Comparison of ENCODE assay signal across 19 cellular contexts in the genomic region with DNA sequence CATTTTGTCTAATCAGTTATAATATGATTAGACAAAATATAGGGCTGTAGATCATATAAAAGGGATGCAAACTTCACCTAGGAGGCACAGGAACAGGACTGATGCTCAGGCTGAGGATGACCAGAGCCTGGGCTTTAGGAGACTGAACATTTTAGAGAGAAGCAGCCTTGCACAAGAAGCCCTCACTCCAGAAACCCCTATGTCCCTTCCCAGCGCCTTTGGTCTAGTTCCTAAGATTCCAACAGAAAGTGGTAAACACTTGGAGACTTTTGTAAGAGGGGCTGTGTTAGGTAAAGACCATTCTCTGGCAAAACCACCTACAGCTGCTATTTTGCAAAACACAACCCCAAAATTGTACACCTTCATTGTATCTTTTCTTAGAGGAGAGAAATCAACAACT. TPM values are rescaled to one million over a fixed set of nuclear protein-coding genes. Genes with fewer than 3 reads are reported as not detected.
DNase-seq lines count a peak whose midpoint lies in the region; ATAC-seq lines count a peak whose summit lies in the region.
"Had no signal": no experiment of that assay in that cellular context is flagged by ENCODE, and none has a peak within 500 bp of the region (broad histone marks: within the 10 kb centered on the region; RNA-seq: fewer than 3 reads in every experiment).

No MANE protein-coding gene starts in this region.

- no peak for ATAC-seq in T-helper 17 cell
- ATAC-seq in stimulated activated effector memory CD8-positive, alpha-beta T cell treated with anti-CD3 and anti-CD28 coated beads, Interleukin-12 subunit alpha, Interleukin-12 subunit beta, amount 100 ng/mL, for 72 hours, result no peak
- ATAC-seq: A549; CD8-positive, alpha-beta T cell; GM12878 had no signal

- H3K9me3 Mint-ChIP-seq in activated CD4-positive, alpha-beta T cell treated with anti-CD3 and anti-CD28 coated beads, Interleukin-2, amount 10 ng/mL, durations not matched to agents 24 days and 14 days, result no peaks in the 10 kb centered on the region
- no peaks in the 10 kb centered on the region for H3K9me3 Mint-ChIP-seq in stimulated activated effector memory CD8-positive, alpha-beta T cell treated with anti-CD3 and anti-CD28 coated beads, Interleukin-12 subunit alpha, Interleukin-12 subunit beta, amount 100 ng/mL, for 72 hours
- H3K9me3 Mint-ChIP-seq: CD4-positive, alpha-beta T cell; CD8-positive, alpha-beta T cell had no signal

- in situ Hi-C loops in G401 (cut with HindIII; ENCODE audit: low sequenced_read_pairs), result no loop called here

- H3K36me3 Mint-ChIP-seq in activated CD4-positive, alpha-beta T cell treated with anti-CD3 and anti-CD28 coated beads, Interleukin-2, amount 10 ng/mL, durations not matched to agents 24 days and 14 days (ENCODE audit: low read depth), result peaks cover 56% of the 10 kb centered on the region
- H3K36me3 Mint-ChIP-seq in T-helper 17 cell (ENCODE audit: low read depth), result peaks cover 9% of the 10 kb centered on the region
- H3K36me3 Mint-ChIP-seq in stimulated activated effector memory CD8-positive, alpha-beta T cell treated with anti-CD3 and anti-CD28 coated beads, Interleukin-12 subunit alpha, Interleukin-12 subunit beta, amount 100 ng/mL, for 72 hours, result peaks cover 83% of the 10 kb centered on the region

- intact Hi-C loops in activated CD4-positive, alpha-beta T cell treated with anti-CD3 and anti-CD28 coated beads, Interleukin-2, amount 10 ng/mL, durations not matched to agents 24 days and 14 days (cut with micrococcal nuclease), result no loop called here

- no peak overlapping the region for H3K4me3 ChIP-seq in effector memory CD4-positive, alpha-beta T cell (ENCODE audit: insufficient read depth, low read depth, low read length, poor library complexity, severe bottlenecking)
- H3K4me3 ChIP-seq: A549; BLaER1 treated with 17β-estradiol and CSF1 and Interleukin-3, amounts not matched to agents 10 nM and 100 nM; GM12878 had no signal

- no peaks in the 10 kb centered on the region for H3K9me3 ChIP-seq in T-helper 17 cell (ENCODE audit: control insufficient read depth, low read length, poor library complexity, severe bottlenecking)
- H3K9me3 ChIP-seq in effector memory CD4-positive, alpha-beta T cell (ENCODE audit: control insufficient read depth, low read length), result no peaks in the 10 kb centered on the region
- H3K9me3 ChIP-seq: A549; BLaER1 treated with 17β-estradiol and CSF1 and Interleukin-3, amounts not matched to agents 10 nM and 100 nM; Caco-2 had no signal

- H3K4me3 Mint-ChIP-seq in activated CD4-positive, alpha-beta T cell treated with anti-CD3 and anti-CD28 coated beads, Interleukin-2, amount 10 ng/mL, durations not matched to agents 24 days and 14 days, result no peak overlapping the region
- H3K4me3 Mint-ChIP-seq in T-helper 17 cell, result no peak overlapping the region
- no peak overlapping the region for H3K4me3 Mint-ChIP-seq in stimulated activated effector memory CD8-positive, alpha-beta T cell treated with anti-CD3 and anti-CD28 coated beads, Interleukin-12 subunit alpha, Interleukin-12 subunit beta, amount 100 ng/mL, for 72 hours
- H3K4me3 Mint-ChIP-seq: B cell; CD4-positive, alpha-beta T cell; CD8-positive, alpha-beta T cell had no signal

- no peak for DNase-seq in activated CD4-positive, alpha-beta T cell treated with anti-CD3 and anti-CD28 coated beads, Interleukin-2, amount 10 ng/mL, durations not matched to agents 24 days and 14 days
- DNase-seq in activated CD4-positive, alpha-beta T cell treated with anti-CD3 and anti-CD28 coated beads, Interleukin-2, amount 50 U/mL, for 1 hour, result no peak
- DNase-seq in T-helper 17 cell (no peak), G401 (ENCODE audit: low spot score) (no peak)
- DNase-seq in stimulated activated effector memory CD8-positive, alpha-beta T cell treated with anti-CD3 and anti-CD28 coated beads, Interleukin-12 subunit alpha, Interleukin-12 subunit beta, amount 100 ng/mL, for 72 hours (ENCODE audit: low spot score in 2 of 2), result no peak
- DNase-seq in effector memory CD4-positive, alpha-beta T cell, result no peak
- DNase-seq: AML-193; Caco-2; Calu3; CD4-positive, alpha-beta T cell; CD8-positive, alpha-beta T cell; DMS79 treated with DMSO at 0.1 percent for 48 hours; GDM1 had no signal

- H3K4me1 ChIP-seq in effector memory CD4-positive, alpha-beta T cell (ENCODE audit: control insufficient read depth, insufficient read depth, low read length, poor library complexity, severe bottlenecking), result no peaks in the 10 kb centered on the region
- H3K4me1 ChIP-seq: BLaER1 treated with 17β-estradiol and CSF1 and Interleukin-3, amounts not matched to agents 10 nM and 100 nM; Caco-2 had no signal

- H3K27me3 ChIP-seq in effector memory CD4-positive, alpha-beta T cell (replicated peaks; ENCODE audit: control insufficient read depth, insufficient read depth, low read length, poor library complexity, severe bottlenecking), result no peaks in the 10 kb centered on the region
- H3K27me3 ChIP-seq: BLaER1 treated with 17β-estradiol and CSF1 and Interleukin-3, amounts not matched to agents 10 nM and 100 nM had no signal

- peak overlapping the region; percentile 41 for H3K27ac Mint-ChIP-seq in activated CD4-positive, alpha-beta T cell treated with anti-CD3 and anti-CD28 coated beads, Interleukin-2, amount 10 ng/mL, durations not matched to agents 24 days and 14 days
- H3K27ac Mint-ChIP-seq in T-helper 17 cell, result peak overlapping the region; percentile 77
- peak overlapping the region; percentile 34 for H3K27ac Mint-ChIP-seq in stimulated activated effector memory CD8-positive, alpha-beta T cell treated with anti-CD3 and anti-CD28 coated beads, Interleukin-12 subunit alpha, Interleukin-12 subunit beta, amount 100 ng/mL, for 72 hours
- H3K27ac Mint-ChIP-seq: B cell; CD4-positive, alpha-beta T cell; CD8-positive, alpha-beta T cell had no signal

- H3K4me1 Mint-ChIP-seq in activated CD4-positive, alpha-beta T cell treated with anti-CD3 and anti-CD28 coated beads, Interleukin-2, amount 10 ng/mL, durations not matched to agents 24 days and 14 days, result peaks cover 1% of the 10 kb centered on the region
- peaks cover 13% of the 10 kb centered on the region for H3K4me1 Mint-ChIP-seq in T-helper 17 cell
- no peaks in the 10 kb centered on the region for H3K4me1 Mint-ChIP-seq in stimulated activated effector memory CD8-positive, alpha-beta T cell treated with anti-CD3 and anti-CD28 coated beads, Interleukin-12 subunit alpha, Interleukin-12 subunit beta, amount 100 ng/mL, for 72 hours
- H3K4me1 Mint-ChIP-seq: B cell had no signal

- H3K27me3 Mint-ChIP-seq in activated CD4-positive, alpha-beta T cell treated with anti-CD3 and anti-CD28 coated beads, Interleukin-2, amount 10 ng/mL, durations not matched to agents 24 days and 14 days, result no peaks in the 10 kb centered on the region
- no peaks in the 10 kb centered on the region for H3K27me3 Mint-ChIP-seq in T-helper 17 cell
- H3K27me3 Mint-ChIP-seq: B cell; CD4-positive, alpha-beta T cell had no signal

- no peak overlapping the region for H3K27ac ChIP-seq in effector memory CD4-positive, alpha-beta T cell (ENCODE audit: insufficient read depth, low read length, poor library complexity, severe bottlenecking)
- H3K27ac ChIP-seq: 22Rv1; A549; BLaER1 treated with 17β-estradiol and CSF1 and Interleukin-3, amounts not matched to agents 10 nM and 100 nM; C4-2B had no signal

- H3K36me3 ChIP-seq in effector memory CD4-positive, alpha-beta T cell (ENCODE audit: control insufficient read depth, insufficient read depth, low read length), result peaks cover 33% of the 10 kb centered on the region

RNA-seq across cellular contexts. Expression of a gene that starts 33.2 kb away (rescaled TPM):
- total RNA-seq in activated CD4-positive, alpha-beta T cell treated with anti-CD3 and anti-CD28 coated beads, Interleukin-2, amount 10 ng/mL, durations not matched to agents 24 days and 14 days, result 13.8 and 15.7 TPM in 2 replicates
- total RNA-seq in T-helper 17 cell, result 1 to 10 TPM; 7.2 to 7.7 TPM
- 3.1 and 3.8 TPM in 2 replicates for total RNA-seq in G401 (2014; rRNA removed; shearing (Covaris generic))

RNA-seq across cellular contexts. Expression of a gene that starts 33.4 kb away (rescaled TPM):
- 14.7 and 14.8 TPM in 2 replicates for total RNA-seq in activated CD4-positive, alpha-beta T cell treated with anti-CD3 and anti-CD28 coated beads, Interleukin-2, amount 10 ng/mL, durations not matched to agents 24 days and 14 days
- 10 to 100 TPM; 30.0 to 37.6 TPM for total RNA-seq in T-helper 17 cell
- 7.9 and 8.2 TPM in 2 replicates for total RNA-seq in G401 (2014; rRNA removed; shearing (Covaris generic))

RNA-seq across cellular contexts. Expression of a gene that starts 39.2 kb away (rescaled TPM):
- total RNA-seq in activated CD4-positive, alpha-beta T cell treated with anti-CD3 and anti-CD28 coated beads, Interleukin-2, amount 10 ng/mL, durations not matched to agents 24 days and 14 days, result 44.5 and 46.7 TPM in 2 replicates
- total RNA-seq in T-helper 17 cell, result 10 to 100 TPM; 27.0 to 40.3 TPM
- total RNA-seq in G401 (2014; rRNA removed; shearing (Covaris generic)), result 6.8 and 19.8 TPM in 2 replicates
